In genomic region chr3:187678869-187679268, GRCh38 we compare ENCODE assay signal across 8 cellular contexts. TPM values are rescaled to one million over a fixed set of nuclear protein-coding genes. Genes with fewer than 3 reads are reported as not detected.
DNase-seq lines count a peak whose midpoint lies in the region; ATAC-seq and TF ChIP-seq lines count a peak whose summit lies in the region.

No MANE protein-coding gene starts in this region.

- H3K27me3 ChIP-seq in SJSA1 (replicated peaks) (no peaks in the 10 kb centered on the region; the same call in 1 of the 2 replicates), lower lobe of right lung (ENCODE audit: low read depth) (peaks cover 12% of the 10 kb centered on the region), tibial artery (peaks cover 0 to 14% of the 10 kb centered on the region in 2 donors)

- H3K4me3 ChIP-seq in SJSA1 (no peak overlapping the region), lower lobe of right lung (no peak overlapping the region), tibial artery (no peak overlapping the region)

- H3K36me3 ChIP-seq in SJSA1 (no peaks in the 10 kb centered on the region), lower lobe of right lung (no peaks in the 10 kb centered on the region), tibial artery (no peaks in the 10 kb centered on the region)

- TF ChIP-seq CTCF in lower lobe of right lung (IDR thresholded peaks at IDR 0.05) = peak; percentile 49
- TF ChIP-seq CTCF in tibial artery (IDR thresholded peaks at IDR 0.05) = peak; percentile 48 to 55

- H3K4me1 ChIP-seq in SJSA1 (replicated peaks) (no peaks in the 10 kb centered on the region), lower lobe of right lung (no peaks in the 10 kb centered on the region), tibial artery (peaks cover 0 to 3% (median 0%) of the 10 kb centered on the region in 4 donors)

- DNase-seq in DMS 273 (lab: John Stamatoyannopoulos, UW; ENCODE audit: unreplicated experiment) = peak; percentile 76
- DNase-seq in DMS 273 treated with DMSO at 0.1 percent for 48 hours (lab: John Stamatoyannopoulos, UW) = no peak
- peak; percentile 36 for DNase-seq in LHCN-M2 (ENCODE audit: low read depth)
- DNase-seq in SJSA1 (ENCODE audit: low read depth in 1 of 2, low spot score in 2 of 2) = peak; percentile 45 to 58
- DNase-seq in dermis microvascular lymphatic vessel endothelial cell (ENCODE audit: low read depth in 2 of 2) = peak; percentile 28 to 59
- no peak for DNase-seq in lower lobe of right lung
- no peak for DNase-seq in tibial artery
- DNase-seq in activated CD8-positive, alpha-beta memory T cell treated with anti-CD3 and anti-CD28 coated beads, Interleukin-2, amount 50 U/mL, for 48 hours = no peak

- intact Hi-C loops in lower lobe of right lung (cut with DNase I) = loop anchor here (5.0 to 10.0 kb wide), 2 partner anchors 362 to 454 kb away; no protein-coding TSS in a partner anchor
- intact Hi-C loops in tibial artery (cut with DNase I; ENCODE audit: low total_unique reads) = loop anchor here (2.0 to 10.0 kb wide), 3 partner anchors 360 to 1074 kb away; no protein-coding TSS in a partner anchor

- peak; percentile 72 to 79 for ATAC-seq in lower lobe of right lung

- no peak overlapping the region for H3K27ac ChIP-seq in SJSA1
- H3K27ac ChIP-seq in lower lobe of right lung = no peak overlapping the region
- H3K27ac ChIP-seq in tibial artery = no peak overlapping the region

- H3K9me3 ChIP-seq in SJSA1 (replicated peaks) (no peaks in the 10 kb centered on the region), lower lobe of right lung (no peaks in the 10 kb centered on the region), tibial artery (no peaks in the 10 kb centered on the region)

RNA-seq across cellular contexts. Expression of gene SST, which starts 8.7 kb away (rescaled TPM):
- total RNA-seq in LHCN-M2 (2014; rRNA removed) (not detected in 2 replicates), dermis microvascular lymphatic vessel endothelial cell (not detected in 2 replicates), lower lobe of right lung (not detected)
- not detected for polyA plus RNA-seq in LHCN-M2 (2012)
- total RNA-seq in SJSA1 (2014; rRNA removed; shearing (Covaris generic)) = not detected in 2 replicates

RNA-seq across cellular contexts. Expression of gene RTP2, which starts 23.5 kb away (rescaled TPM):
- total RNA-seq in LHCN-M2 (2014; rRNA removed) (not detected in 2 replicates), dermis microvascular lymphatic vessel endothelial cell (not detected in 2 replicates), lower lobe of right lung (not detected)
- polyA plus RNA-seq in LHCN-M2 (2012) = not detected
- total RNA-seq in SJSA1 (2014; rRNA removed; shearing (Covaris generic)) = not detected in 2 replicates

Comparison
In these comparisons a context has a peak if more than half of its experiments do, and no peak if none do; other contexts are left out.
1. DNase-seq: peak in DMS 273 (single experiment), LHCN-M2 (single experiment), SJSA1 (2 of 2) and dermis microvascular lymphatic vessel endothelial cell (2 of 2); none in DMS 273 treated with DMSO at 0.1 percent for 48 hours (single experiment), lower lobe of right lung (single experiment), tibial artery (0 of 2) and activated CD8-positive, alpha-beta memory T cell treated with anti-CD3 and anti-CD28 coated beads, Interleukin-2, amount 50 U/mL, for 48 hours (single experiment).